ENCODE assay signal across 8 cellular contexts in genomic region chr16:75148311-75149195, GRCh38. TPM values are rescaled to one million over a fixed set of nuclear protein-coding genes. Genes with fewer than 3 reads are reported as not detected.
DNase-seq lines count a peak whose midpoint lies in the region; ATAC-seq, FAIRE-seq and TF ChIP-seq lines count a peak whose summit lies in the region.

Gene ZFP1 (plus strand): TSS chr16:75148524. CDS start chr16:75152952, 4,428 bp downstream.

- TF ChIP-seq CTCF in BE2C (IDR thresholded peaks at IDR 0.05; ENCODE audit: low read depth, low read length) = no peak
- no peak for TF ChIP-seq CTCF in kidney epithelial cell (IDR thresholded peaks at IDR 0.05; ENCODE audit: insufficient read depth, low read length, poor library complexity, severe bottlenecking)

- DNase-seq in BE2C = peak; percentile 96
- DNase-seq in GM19239 (ENCODE audit: insufficient read length, low spot score) = peak; percentile 82
- peak; percentile 66 for DNase-seq in NCI-H510A treated with DMSO at 0.1 percent for 48 hours (lab: John Stamatoyannopoulos, UW)
- peak; percentile 89 for DNase-seq in activated CD4-positive, alpha-beta T cell treated with anti-CD3 and anti-CD28 coated beads for 1 hour
- peak; percentile 95 for DNase-seq in cerebellum (ENCODE audit: low spot score)
- peak; percentile 44 for DNase-seq in kidney epithelial cell (ENCODE audit: low read depth)
- DNase-seq in stimulated activated CD4-positive, alpha-beta T cell treated with anti-CD3 and anti-CD28 coated beads, Interleukin-15, amount 100 ng/mL, for 24 hours = peak; percentile 96

- FAIRE-seq in GM19239 (lab: Jason Lieb, UNC) = peak; percentile 89

- peak; percentile 75 for ATAC-seq in HG03442 (IDR thresholded peaks at IDR 0.05; ENCODE audit: unreplicated experiment)

- peak within 1 kb of the TSS; percentile 88 for H3K4me3 ChIP-seq in BE2C (ENCODE audit: low read depth, low read length)
- H3K4me3 ChIP-seq in kidney epithelial cell (ENCODE audit: low read depth, low read length) = peak within 1 kb of the TSS; percentile 90

- no peaks in the 10 kb centered on the region for H3K4me1 ChIP-seq in BE2C

- no peaks in the 10 kb centered on the region for H3K9me3 ChIP-seq in BE2C

- H3K27me3 ChIP-seq in BE2C (no peaks in the 10 kb centered on the region), kidney epithelial cell (ENCODE audit: control insufficient read depth, insufficient read depth, low read length) (no peaks in the 10 kb centered on the region)

- H3K36me3 ChIP-seq in BE2C (peaks cover 13% of the 10 kb centered on the region; the same call in 1 of the 2 replicates), kidney epithelial cell (ENCODE audit: control insufficient read depth, insufficient read depth, low read length) (peaks cover under 1% of the 10 kb centered on the region)

RNA-seq across cellular contexts. Expression of gene ZFP1, which starts in this region (rescaled TPM):
- 34.8 TPM for polyA plus RNA-seq in BE2C (2012; ENCODE audit: insufficient read depth, insufficient read length, low read depth)
- 38.5 TPM for total RNA-seq in cerebellum
- total RNA-seq in kidney epithelial cell = 10.3 and 12.0 TPM in 2 replicates

Comparison
In these comparisons a context has a peak if more than half of its experiments do, and no peak if none do; other contexts are left out.
1. Peak in every context shown above with its lines: DNase-seq, ATAC-seq and H3K4me3 ChIP-seq.
2. DNase-seq: peak in every context shown above with its lines; median percentile 96 in BE2C; 96 in stimulated activated CD4-positive, alpha-beta T cell treated with anti-CD3 and anti-CD28 coated beads, Interleukin-15, amount 100 ng/mL, for 24 hours; 95 in cerebellum; 89 in activated CD4-positive, alpha-beta T cell treated with anti-CD3 and anti-CD28 coated beads for 1 hour; 82 in GM19239; 66 in NCI-H510A treated with DMSO at 0.1 percent for 48 hours; 44 in kidney epithelial cell.